9 cellular contexts compared by ENCODE assay signal in genomic region chr1:43206721-43207228, GRCh38. TPM values are rescaled to one million over a fixed set of nuclear protein-coding genes. Genes with fewer than 3 reads are reported as not detected.
DNase-seq lines count a peak whose midpoint lies in the region; ATAC-seq and TF ChIP-seq lines count a peak whose summit lies in the region.
"Had no signal": no experiment of that assay in that cellular context is flagged by ENCODE, and none has a peak within 500 bp of the region (broad histone marks: within the 10 kb centered on the region; RNA-seq: fewer than 3 reads in every experiment).

No MANE protein-coding gene starts in this region.

- H3K36me3 ChIP-seq in ACC112 (ENCODE audit: insufficient read depth, low read length) = 0 out of 2 replicates have a peak, but pooled peaks cover 2% of the 10 kb centered on the region
- H3K36me3 ChIP-seq: tibial nerve had no signal

- peak overlapping the region; percentile 4 for H2AFZ ChIP-seq in ACC112 (ENCODE audit: low read length, unreplicated experiment)

- peaks cover 28% of the 10 kb centered on the region for H3K4me1 ChIP-seq in ACC112 (ENCODE audit: control insufficient read depth, insufficient read depth, low read length, unreplicated experiment)

- DNase-seq in KBM-7 (peak; percentile 61), cardiac fibroblast (ENCODE audit: low read depth in 2 of 2) (peak; percentile 96 to 97), left lobe of liver (ENCODE audit: low spot score) (no peak), NOMO-1 treated with DMSO at 0.1 percent for 48 hours (lab: John Stamatoyannopoulos, UW; ENCODE audit: unreplicated experiment) (no peak), NAMALWA (ENCODE audit: low spot score) (no peak), NCI-H187 treated with DMSO at 0.1 percent for 48 hours (lab: John Stamatoyannopoulos, UW) (no peak)
- no peak for DNase-seq in activated CD4-positive, alpha-beta T cell treated with anti-CD3 and anti-CD28 coated beads, Interleukin-2, amount 50 U/mL, for 4 hours

- H3K4me3 ChIP-seq in ACC112 (ENCODE audit: low read depth, low read length) (peak overlapping the region; percentile 28; the same call in 1 of the 2 replicates), cardiac fibroblast (replicated peaks in 1 of 2; ENCODE audit: low read depth in 2 of 2, low read length in 2 of 2) (peak overlapping the region in 1 of 2 donors; percentile 21)
- H3K4me3 ChIP-seq: tibial nerve had no signal

- peak overlapping the region; percentile 96 for H3K27ac ChIP-seq in ACC112 (ENCODE audit: low read depth, low read length)

- no peaks in the 10 kb centered on the region for H3K27me3 ChIP-seq in ACC112 (ENCODE audit: insufficient read depth, low read length)
- H3K27me3 ChIP-seq: tibial nerve had no signal

- in situ Hi-C loops in KBM-7 (cut with MboI; ENCODE audit: low pct_unique_long_range_greater_than_20kb, low sequenced_read_pairs) = no loop called here

- no peaks in the 10 kb centered on the region for H3K79me2 ChIP-seq in ACC112 (ENCODE audit: control insufficient read depth, insufficient read depth, low read length, unreplicated experiment)

- peak; percentile 60 for ATAC-seq in left lobe of liver

- no peak for TF ChIP-seq CTCF in cardiac fibroblast (IDR thresholded peaks at IDR 0.05; ENCODE audit: low read depth, low read length)

RNA-seq across cellular contexts. Expression of gene CFAP57, which starts 34.6 kb away (rescaled TPM):
- total RNA-seq in left lobe of liver = not detected

RNA-seq across cellular contexts. Expression of gene EBNA1BP2, which starts 34.7 kb away (rescaled TPM):
- 76.1 TPM for total RNA-seq in left lobe of liver

Comparison
In these comparisons a context has a peak if more than half of its experiments do, and no peak if none do; other contexts are left out.
1. DNase-seq: peak in KBM-7 (single experiment) and cardiac fibroblast (2 of 2); none in left lobe of liver (single experiment), NOMO-1 treated with DMSO at 0.1 percent for 48 hours (single experiment), NAMALWA (single experiment), activated CD4-positive, alpha-beta T cell treated with anti-CD3 and anti-CD28 coated beads, Interleukin-2, amount 50 U/mL, for 4 hours (0 of 2) and NCI-H187 treated with DMSO at 0.1 percent for 48 hours (single experiment).